In the genomic region with DNA sequence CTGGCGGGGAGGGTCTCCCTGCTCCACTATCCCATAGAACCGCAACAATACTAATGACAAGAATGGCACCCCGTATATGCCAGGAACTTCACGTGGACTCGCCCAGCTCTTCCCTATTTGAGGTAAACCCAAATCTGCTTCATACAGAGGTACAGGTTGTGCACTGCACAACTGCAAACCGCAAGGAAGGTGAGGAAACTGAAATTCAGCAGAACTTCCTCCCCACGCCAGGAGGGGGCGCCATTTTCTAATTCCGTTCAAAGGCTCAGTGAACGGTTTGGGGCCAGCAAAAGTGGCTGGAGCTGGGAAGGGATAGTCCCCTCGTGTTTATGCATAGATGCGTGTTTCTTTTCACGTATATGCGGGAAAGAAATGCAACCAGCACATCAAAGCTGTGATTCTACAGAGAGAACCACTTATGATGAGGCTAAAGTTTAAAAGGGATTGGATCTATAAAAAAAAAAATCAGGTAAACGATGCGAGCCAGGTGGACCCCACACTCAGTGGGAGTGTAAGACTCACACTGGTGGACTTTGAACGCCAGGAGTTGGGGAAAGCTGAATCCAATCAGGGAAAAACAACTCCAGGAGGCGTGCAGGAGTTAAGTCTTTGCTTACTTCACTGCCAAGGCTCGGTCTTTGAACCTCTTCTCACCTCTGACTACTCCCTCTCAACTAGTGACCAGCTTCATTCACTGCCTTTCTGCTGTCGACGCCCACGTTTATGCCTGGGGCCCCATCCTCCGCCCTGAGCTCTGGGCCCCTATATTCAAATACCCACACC, we compare ENCODE assay signal across 8 cellular contexts. TPM values are rescaled to one million over a fixed set of nuclear protein-coding genes. Genes with fewer than 3 reads are reported as not detected.
DNase-seq lines count a peak whose midpoint lies in the region; ATAC-seq and TF ChIP-seq lines count a peak whose summit lies in the region.

No MANE protein-coding gene starts in this region.

- H3K9me3 ChIP-seq in BE2C, result no peaks in the 10 kb centered on the region
- no peaks in the 10 kb centered on the region for H3K9me3 ChIP-seq in HCT116 (ENCODE audit: control insufficient read depth in 1 of 2, insufficient read depth in 1 of 2, low read depth in 1 of 2, low read length in 2 of 2)
- no peaks in the 10 kb centered on the region for H3K9me3 ChIP-seq in neural cell (ENCODE audit: low read length)

- H3K79me1 ChIP-seq in mesendoderm (ENCODE audit: low read length), result no peaks in the 10 kb centered on the region

- POLR2A ChIA-PET in HCT116 (lab: Charles Lee), result interaction anchor here (0.6 kb wide), 1 partner anchor 135 kb away, joined by 3 read pairs; no protein-coding TSS in a partner anchor
- POLR2A ChIA-PET in T-cell (lab: Charles Lee), result no interaction called here

- intact Hi-C loops in HCT116 (cut with micrococcal nuclease), result no loop called here

- H3K27me3 Mint-ChIP-seq in T-cell, result peaks cover 41 to 57% of the 10 kb centered on the region in 2 donors

- H3K4me2 ChIP-seq in HCT116 (ENCODE audit: low read length) (0 out of 2 replicates have a peak overlapping the region, but pooled peaks have one; percentile 14), neural cell (ENCODE audit: low read length) (no peak overlapping the region), mesendoderm (ENCODE audit: low read length) (no peak overlapping the region)

- H3K36me3 ChIP-seq in BE2C (peaks cover 3% of the 10 kb centered on the region), HCT116 (ENCODE audit: control insufficient read depth in 1 of 2, insufficient read depth in 2 of 2, low read length in 2 of 2) (no peaks in the 10 kb centered on the region), neural cell (ENCODE audit: insufficient read depth, low read length) (no peaks in the 10 kb centered on the region), mesendoderm (ENCODE audit: control insufficient read depth, insufficient read depth, low read length) (no peaks in the 10 kb centered on the region)

- H2BK5ac ChIP-seq in mesendoderm (ENCODE audit: low read length), result no peak overlapping the region

- peak overlapping the region in 1 of 3 donors; percentile 16 for H3K4me3 Mint-ChIP-seq in T-cell

- TF ChIP-seq CTCF in BE2C (IDR thresholded peaks at IDR 0.05; ENCODE audit: low read depth, low read length) (peak; percentile 84), HCT116 (IDR thresholded peaks at IDR 0.05 in 2 of 3, conservative IDR thresholded peaks at IDR 0.05 in 1 of 3; ENCODE audit: borderline replicate concordance in 1 of 3, insufficient read depth in 1 of 3, low read depth in 2 of 3, low read length in 2 of 3) (peak; percentile 65 to 98 (median 88); a peak in 5 of 6 replicates), cardiac fibroblast (IDR thresholded peaks at IDR 0.05; ENCODE audit: low read depth, low read length) (peak; percentile 80), neural cell (IDR thresholded peaks at IDR 0.05; ENCODE audit: poor library complexity, severe bottlenecking) (peak; percentile 80)

- no peak overlapping the region for H3K9ac ChIP-seq in HCT116 (ENCODE audit: low read length)
- no peak overlapping the region for H3K9ac ChIP-seq in neural cell (ENCODE audit: low read length)
- no peak overlapping the region for H3K9ac ChIP-seq in mesendoderm (ENCODE audit: low read length)

- no peak overlapping the region for H2BK120ac ChIP-seq in mesendoderm (ENCODE audit: low read depth, low read length)

- H3F3A ChIP-seq in neural cell (ENCODE audit: insufficient read depth, low read length, poor library complexity, severe bottlenecking), result no peaks in the 10 kb centered on the region

- H3K56ac ChIP-seq in mesendoderm (ENCODE audit: low read length), result no peak overlapping the region

- CTCF ChIA-PET in HCT116 (lab: Charles Lee), result interaction anchor here (0.7 to 1.7 kb wide), 9 partner anchors 10 to 333 kb away, joined by 3 to 13 read pairs (median 4); no protein-coding TSS in a partner anchor
- CTCF ChIA-PET in T-cell (lab: Charles Lee), result no interaction called here

- H3K27ac ChIP-seq in HCT116 (ENCODE audit: low read depth, low read length) (no peak overlapping the region), neural cell (ENCODE audit: low read length) (no peak overlapping the region), mesendoderm (ENCODE audit: low read depth, low read length) (no peak overlapping the region)

- H3K4me3 ChIP-seq in BE2C (ENCODE audit: low read depth, low read length), result no peak overlapping the region
- no peak overlapping the region for H3K4me3 ChIP-seq in HCT116 (replicated peaks in 1 of 2; ENCODE audit: low read depth in 1 of 2, low read length in 2 of 2)
- H3K4me3 ChIP-seq in cardiac fibroblast (replicated peaks in 1 of 2; ENCODE audit: low read depth in 2 of 2, low read length in 2 of 2), result no peak overlapping the region
- no peak overlapping the region for H3K4me3 ChIP-seq in neural cell (ENCODE audit: low read length)
- no peak overlapping the region for H3K4me3 ChIP-seq in mesendoderm (ENCODE audit: low read length)

- H3K9me2 ChIP-seq in HCT116 (ENCODE audit: insufficient read depth) (no peaks in the 10 kb centered on the region), neural cell (ENCODE audit: insufficient read depth, low read length) (no peaks in the 10 kb centered on the region)

- H4K5ac ChIP-seq in mesendoderm (ENCODE audit: low read length), result no peak overlapping the region

- RAD21 ChIA-PET in HCT116 (lab: Charles Lee; ENCODE audit: low non-redundant PET in 1 of 2, low total read pairs in 2 of 2, uncharacterized antibody in 2 of 2, unreplicated experiment in 2 of 2), result no interaction called here

- ATAC-seq in HCT116 (peak; percentile 81), T-cell (replicated peaks in 1 of 4) (no peak), HG03108 (IDR thresholded peaks at IDR 0.05; ENCODE audit: unreplicated experiment) (no peak), HG03378 (IDR thresholded peaks at IDR 0.05; ENCODE audit: unreplicated experiment) (no peak)

- peaks cover 0 to 5% (median 2%) of the 10 kb centered on the region in 3 donors for H3K4me1 Mint-ChIP-seq in T-cell

- H3K4me1 ChIP-seq in BE2C (no peaks in the 10 kb centered on the region), HCT116 (ENCODE audit: control insufficient read depth in 1 of 2, insufficient read depth in 2 of 2, low read length in 2 of 2) (peaks cover 0 to 9% of the 10 kb centered on the region in 2 experiments; a peak in 1 of 4 replicates), mesendoderm (ENCODE audit: control insufficient read depth, low read depth, low read length) (no peaks in the 10 kb centered on the region)

- no peaks in the 10 kb centered on the region for H3K27me3 ChIP-seq in BE2C
- H3K27me3 ChIP-seq in HCT116 (ENCODE audit: insufficient read depth, low read length), result no peaks in the 10 kb centered on the region
- H3K27me3 ChIP-seq in neural cell (ENCODE audit: insufficient read depth, low read depth, low read length), result peaks cover 14% of the 10 kb centered on the region
- H3K27me3 ChIP-seq in mesendoderm (ENCODE audit: insufficient read depth, low read length, poor library complexity), result peaks cover 41% of the 10 kb centered on the region

- H3K4ac ChIP-seq in mesendoderm (ENCODE audit: low read depth, low read length), result no peak overlapping the region

- peak; percentile 51 for TF ChIP-seq RAD21 in HCT116 (IDR thresholded peaks at IDR 0.05; ENCODE audit: low read depth)
- TF ChIP-seq RAD21 in neural cell (conservative IDR thresholded peaks at IDR 0.05), result peak; percentile 67

- no peak overlapping the region for H3K18ac ChIP-seq in mesendoderm (ENCODE audit: low read length)

- no peak overlapping the region for H2AK5ac ChIP-seq in mesendoderm (ENCODE audit: low read length)

- H4K20me1 ChIP-seq in HCT116 (ENCODE audit: insufficient read depth) (no peaks in the 10 kb centered on the region), neural cell (ENCODE audit: insufficient read depth) (no peaks in the 10 kb centered on the region)

- no peak overlapping the region for H3K23ac ChIP-seq in mesendoderm (ENCODE audit: low read length)

- no peaks in the 10 kb centered on the region for H3K9me3 Mint-ChIP-seq in T-cell

- H4K8ac ChIP-seq in mesendoderm (ENCODE audit: low read depth, low read length), result no peak overlapping the region

- no peaks in the 10 kb centered on the region for H3K79me2 ChIP-seq in HCT116 (ENCODE audit: insufficient read depth, low read length)
- no peaks in the 10 kb centered on the region for H3K79me2 ChIP-seq in neural cell (replicated peaks; ENCODE audit: insufficient read depth, low read length)
- H3K79me2 ChIP-seq in mesendoderm (ENCODE audit: control insufficient read depth, insufficient read depth, low read length), result no peaks in the 10 kb centered on the region

- TF ChIP-seq EP300 in neural cell (conservative IDR thresholded peaks at IDR 0.05; ENCODE audit: poor library complexity, severe bottlenecking), result no peak

- no TSS peak for BruUV-seq in HCT116 (replicated peaks; lab: Mats Ljungman, UMichigan)

- H3K27ac Mint-ChIP-seq in T-cell, result no peak overlapping the region

- H2AFZ ChIP-seq in HCT116 (ENCODE audit: low read depth, low read length, poor library complexity, severe bottlenecking) (no peak overlapping the region), neural cell (ENCODE audit: low read depth, low read length) (no peak overlapping the region)

- peak; percentile 61 for DNase-seq in BE2C
- no peak for DNase-seq in HCT116 (ENCODE audit: low read depth, low spot score)
- DNase-seq in T-cell, result peak in 22 of 34 experiments; percentile 8 to 41 (median 20)
- peak; percentile 35 to 52 for DNase-seq in cardiac fibroblast (ENCODE audit: low read depth in 2 of 2)
- no peak for DNase-seq in mesendoderm

- no peaks in the 10 kb centered on the region for H3K36me3 Mint-ChIP-seq in T-cell

- no peak overlapping the region for H2BK15ac ChIP-seq in mesendoderm (replicated peaks; ENCODE audit: low read depth)

- WGBS in mesendoderm (ENCODE audit: extremely low coverage, insufficient coverage, low lambda C conversion rate), result no CpG with 5 or more reads among the region's 23 CpGs

- no peak for TF ChIP-seq POLR2A in HCT116 (IDR thresholded peaks at IDR 0.05; ENCODE audit: borderline replicate concordance, extremely low read depth, insufficient read depth, insufficient read length)

RNA-seq across cellular contexts. Expression of a gene that starts 20.3 kb away (rescaled TPM):
- polyA plus RNA-seq in BE2C (2012; ENCODE audit: insufficient read depth, insufficient read length, low read depth), result 7.1 TPM
- total RNA-seq in HCT116 (2021; ENCODE audit: unreplicated experiment) (14.5 TPM), T-cell (1 to 10 TPM in 1 of 5 donors, not detected in 4; 1.5 TPM)
- 12.4 and 14.8 TPM in 2 replicates for polyA plus RNA-seq in HCT116 (2012)
- polyA plus RNA-seq in neural cell, result 17.0 and 28.3 TPM in 2 replicates
- 2.5 and 4.4 TPM in 2 replicates for polyA minus RNA-seq in neural cell
- 3.6 TPM for polyA plus RNA-seq in mesendoderm (2013, experiment 1 of 2)
- 3.6 TPM for polyA plus RNA-seq in mesendoderm (2013, experiment 2 of 2)

RNA-seq across cellular contexts. Expression of a gene that starts 29.8 kb away (rescaled TPM):
- 1.4 TPM for polyA plus RNA-seq in BE2C (2012; ENCODE audit: insufficient read depth, insufficient read length, low read depth)
- total RNA-seq in HCT116 (2021; ENCODE audit: unreplicated experiment) (4.6 TPM), T-cell (under 1 TPM in 3 of 5 donors, not detected in 2; 0.41 to 0.68 (median 0.57) TPM)
- polyA plus RNA-seq in HCT116 (2012), result 4.1 and 4.4 TPM in 2 replicates
- polyA plus RNA-seq in neural cell, result 14.8 and 18.6 TPM in 2 replicates
- polyA minus RNA-seq in neural cell, result 25.6 and 26.3 TPM in 2 replicates
- polyA plus RNA-seq in mesendoderm (2013, experiment 1 of 2), result 1.5 TPM
- 1.3 TPM for polyA plus RNA-seq in mesendoderm (2013, experiment 2 of 2)

RNA-seq across cellular contexts. Expression of a gene that starts 50.1 kb away (rescaled TPM):
- 39.6 TPM for polyA plus RNA-seq in BE2C (2012; ENCODE audit: insufficient read depth, insufficient read length, low read depth)
- total RNA-seq in HCT116 (2021; ENCODE audit: unreplicated experiment) (3.0 TPM), T-cell (1 to 10 TPM in 2 of 5 donors, under 1 TPM in 3; 0.06 to 3.3 (median 0.36) TPM)
- polyA plus RNA-seq in HCT116 (2012), result 0.70 and 2.0 TPM in 2 replicates
- polyA plus RNA-seq in neural cell, result 3.2 and 7.9 TPM in 2 replicates
- polyA minus RNA-seq in neural cell, result 22.0 and 24.6 TPM in 2 replicates
- polyA plus RNA-seq in mesendoderm (2013, experiment 1 of 2), result 0.22 TPM
- polyA plus RNA-seq in mesendoderm (2013, experiment 2 of 2), result 0.11 TPM

RNA-seq across cellular contexts. Expression of a gene that starts 53.7 kb away (rescaled TPM):
- 19.9 TPM for polyA plus RNA-seq in BE2C (2012; ENCODE audit: insufficient read depth, insufficient read length, low read depth)
- total RNA-seq in HCT116 (2021; ENCODE audit: unreplicated experiment) (7.1 TPM), T-cell (1 to 10 TPM; 1.4 to 5.0 (median 3.7) TPM)
- polyA plus RNA-seq in HCT116 (2012), result 8.3 and 10.0 TPM in 2 replicates
- polyA plus RNA-seq in neural cell, result 18.4 and 19.5 TPM in 2 replicates
- 3.4 and 3.7 TPM in 2 replicates for polyA minus RNA-seq in neural cell
- polyA plus RNA-seq in mesendoderm (2013, experiment 1 of 2), result 2.5 TPM
- polyA plus RNA-seq in mesendoderm (2013, experiment 2 of 2), result 2.7 TPM

Comparison
In these comparisons a context has a peak if more than half of its experiments do, and no peak if none do; other contexts are left out.
1. DNase-seq: peak in BE2C (single experiment), T-cell (22 of 34) and cardiac fibroblast (2 of 2); none in HCT116 (single experiment) and mesendoderm (single experiment).
2. Peak in every context shown above with its lines, with median percentiles within 50 percentile points of each other: CTCF ChIP-seq.